ENCODE assay signal across 8 cellular contexts in genomic region chr13:98575009-98575866, GRCh38. TPM values are rescaled to one million over a fixed set of nuclear protein-coding genes. Genes with fewer than 3 reads are reported as not detected.
DNase-seq lines count a peak whose midpoint lies in the region; ATAC-seq and TF ChIP-seq lines count a peak whose summit lies in the region.

No MANE protein-coding gene starts in this region.

- no peaks in the 10 kb centered on the region for H3K9me3 Mint-ChIP-seq in chondrocyte (ENCODE audit: low read depth)
- no peaks in the 10 kb centered on the region for H3K9me3 Mint-ChIP-seq in naive thymus-derived CD4-positive, alpha-beta T cell

- intact Hi-C loops in naive thymus-derived CD4-positive, alpha-beta T cell (cut with micrococcal nuclease), result loop anchor here (1.0 to 10.0 kb wide), 13 partner anchors 11 to 1350 kb away; partner anchors contain the start of genes CLYBL (in 1 of the 2), FARP1 (in 1 of the 2) and MBNL2 (in 1 of the 2)

- TF ChIP-seq CTCF in chondrocyte (IDR thresholded peaks at IDR 0.05), result no peak

- H3K4me2 ChIP-seq in BLaER1, result peak overlapping the region; percentile 94

- POLR2A ChIA-PET in naive thymus-derived CD4-positive, alpha-beta T cell (lab: Charles Lee), result interaction anchor here (0.6 to 1.6 kb wide), 9 partner anchors 8 to 103 kb away, joined by 3 to 8 read pairs (median 3); no protein-coding TSS in a partner anchor

- peaks cover 63% of the 10 kb centered on the region for H3K4me1 ChIP-seq in BLaER1
- peaks cover 43 to 49% of the 10 kb centered on the region in 2 donors for H3K4me1 ChIP-seq in naive thymus-derived CD4-positive, alpha-beta T cell (ENCODE audit: control insufficient read depth in 2 of 2, insufficient read depth in 2 of 2, low read length in 2 of 2)

- peak overlapping the region; percentile 86 for H3K4me3 Mint-ChIP-seq in chondrocyte (ENCODE audit: unreplicated experiment)
- H3K4me3 Mint-ChIP-seq in naive thymus-derived CD4-positive, alpha-beta T cell, result peak overlapping the region; percentile 84 to 99 (median 93)

- peak overlapping the region; percentile 96 for H3K9ac ChIP-seq in BLaER1

- no peak for DNase-seq in MG63
- DNase-seq in chondrocyte (ENCODE audit: low spot score), result no peak
- no peak for DNase-seq in naive thymus-derived CD4-positive, alpha-beta T cell
- DNase-seq in NCI-H128 (lab: John Stamatoyannopoulos, UW; ENCODE audit: unreplicated experiment), result no peak
- DNase-seq in activated CD4-positive, CD25-positive, alpha-beta regulatory T cell treated with anti-CD3 and anti-CD28 coated beads, Interleukin-2, amount 50 U/mL, for 72 hours, result no peak
- DNase-seq in anterior cingulate cortex (lab: John Stamatoyannopoulos, UW), result no peak
- no peak for DNase-seq in Kasumi-1 (lab: John Stamatoyannopoulos, UW)

- H3K36me3 Mint-ChIP-seq in chondrocyte (ENCODE audit: low read depth), result peaks cover 2% of the 10 kb centered on the region
- peaks cover 0 to 18% (median 0%) of the 10 kb centered on the region in 5 donors for H3K36me3 Mint-ChIP-seq in naive thymus-derived CD4-positive, alpha-beta T cell

- no peaks in the 10 kb centered on the region for H3K36me3 ChIP-seq in BLaER1
- H3K36me3 ChIP-seq in MG63, result peaks cover 7% of the 10 kb centered on the region
- H3K36me3 ChIP-seq in naive thymus-derived CD4-positive, alpha-beta T cell (ENCODE audit: control insufficient read depth in 2 of 3, insufficient read depth in 3 of 3, low read length in 3 of 3), result no peaks in the 10 kb centered on the region

- H3K9me3 ChIP-seq in BLaER1 (no peaks in the 10 kb centered on the region), MG63 (no peaks in the 10 kb centered on the region)
- no peaks in the 10 kb centered on the region for H3K9me3 ChIP-seq in naive thymus-derived CD4-positive, alpha-beta T cell (ENCODE audit: control insufficient read depth in 2 of 3, low read length in 3 of 3)

- no peak for ATAC-seq in naive thymus-derived CD4-positive, alpha-beta T cell

- H3K27ac Mint-ChIP-seq in chondrocyte (ENCODE audit: unreplicated experiment), result peak overlapping the region; percentile 89
- H3K27ac Mint-ChIP-seq in naive thymus-derived CD4-positive, alpha-beta T cell, result peak overlapping the region; percentile 84 to 97 (median 93)

- CTCF ChIA-PET in naive thymus-derived CD4-positive, alpha-beta T cell (lab: Charles Lee), result interaction anchor here (1.3 kb wide), 1 partner anchor 130 kb away, joined by 4 read pairs; no protein-coding TSS in a partner anchor

- H3K4me3 ChIP-seq in BLaER1 (peak overlapping the region; percentile 96), MG63 (peak overlapping the region; percentile 73)
- H3K4me3 ChIP-seq in naive thymus-derived CD4-positive, alpha-beta T cell (ENCODE audit: low read length), result peak overlapping the region; percentile 72

- H3K4me1 Mint-ChIP-seq in chondrocyte (ENCODE audit: low read depth), result peaks cover 66% of the 10 kb centered on the region
- H3K4me1 Mint-ChIP-seq in naive thymus-derived CD4-positive, alpha-beta T cell, result peaks cover 44 to 63% (median 57%) of the 10 kb centered on the region in 7 donors

- H3K27me3 Mint-ChIP-seq in chondrocyte (ENCODE audit: low read depth), result no peaks in the 10 kb centered on the region
- H3K27me3 Mint-ChIP-seq in naive thymus-derived CD4-positive, alpha-beta T cell, result no peaks in the 10 kb centered on the region

- H3K27me3 ChIP-seq in BLaER1 (no peaks in the 10 kb centered on the region), MG63 (no peaks in the 10 kb centered on the region)
- H3K27me3 ChIP-seq in naive thymus-derived CD4-positive, alpha-beta T cell (ENCODE audit: control insufficient read depth in 2 of 2, insufficient read depth in 2 of 2, low read length in 2 of 2), result no peaks in the 10 kb centered on the region

- H4K20me1 ChIP-seq in BLaER1, result peaks cover 63% of the 10 kb centered on the region

- H3K27ac ChIP-seq in BLaER1, result peak overlapping the region; percentile 96
- peak overlapping the region; percentile 85 for H3K27ac ChIP-seq in naive thymus-derived CD4-positive, alpha-beta T cell (ENCODE audit: low read depth, low read length)

RNA-seq across cellular contexts. Expression of gene STK24, which starts 1.7 kb away (rescaled TPM):
- total RNA-seq in MG63 (2014; rRNA removed; shearing (Covaris generic); ENCODE audit: low replicate concordance), result 82.1 and 113 TPM in 2 replicates
- total RNA-seq in chondrocyte, result 98.2 to 105 TPM (median 100 TPM) in 3 replicates
- total RNA-seq in naive thymus-derived CD4-positive, alpha-beta T cell, result 100 to 1,000 TPM in 3 of 5 experiments, 10 to 100 TPM in 2; 90.1 to 148 (median 121) TPM
- 10 to 100 TPM; 29.8 to 44.4 TPM for polyA plus RNA-seq in naive thymus-derived CD4-positive, alpha-beta T cell
